Comparison of ENCODE assay signal across 9 cellular contexts in genomic region chr14:69637503-69638030, GRCh38. TPM values are rescaled to one million over a fixed set of nuclear protein-coding genes. Genes with fewer than 3 reads are reported as not detected.
DNase-seq lines count a peak whose midpoint lies in the region; ATAC-seq and TF ChIP-seq lines count a peak whose summit lies in the region.
"Had no signal": no experiment of that assay in that cellular context is flagged by ENCODE, and none has a peak within 500 bp of the region (broad histone marks: within the 10 kb centered on the region; RNA-seq: fewer than 3 reads in every experiment).

No MANE protein-coding gene starts in this region.

- peaks cover 92% of the 10 kb centered on the region for H3K4me1 Mint-ChIP-seq in activated CD4-positive, alpha-beta T cell treated with anti-CD3 and anti-CD28 coated beads for 36 hours
- H3K4me1 Mint-ChIP-seq in activated T-helper 17 cell treated with anti-CD3 and anti-CD28 coated beads, Interleukin-2, amount 50 U/mL, for 72 hours, result peaks cover 75% of the 10 kb centered on the region

- peaks cover 18% of the 10 kb centered on the region for H3K9me3 Mint-ChIP-seq in activated CD4-positive, alpha-beta T cell treated with anti-CD3 and anti-CD28 coated beads for 36 hours (ENCODE audit: low read depth)
- H3K9me3 Mint-ChIP-seq in activated T-helper 17 cell treated with anti-CD3 and anti-CD28 coated beads, Interleukin-2, amount 50 U/mL, for 72 hours, result peaks cover 5% of the 10 kb centered on the region

- CTCF ChIA-PET in activated CD4-positive, alpha-beta T cell treated with anti-CD3 and anti-CD28 coated beads for 36 hours (lab: Charles Lee), result interaction anchor here (0.7 to 1.2 kb wide), 7 partner anchors 10 to 71 kb away, joined by 3 to 8 read pairs (median 3); partner anchors contain the start of gene SUSD6
- CTCF ChIA-PET in PC-9 (lab: Charles Lee), result no interaction called here

- peak overlapping the region; percentile 87 for H3K27ac Mint-ChIP-seq in activated CD4-positive, alpha-beta T cell treated with anti-CD3 and anti-CD28 coated beads for 36 hours
- peak overlapping the region; percentile 87 for H3K27ac Mint-ChIP-seq in activated T-helper 17 cell treated with anti-CD3 and anti-CD28 coated beads, Interleukin-2, amount 50 U/mL, for 72 hours

- DNase-seq in activated CD4-positive, alpha-beta T cell treated with anti-CD3 and anti-CD28 coated beads for 36 hours, result peak; percentile 44
- no peak for DNase-seq in activated CD4-positive, alpha-beta T cell treated with anti-CD3 and anti-CD28 coated beads for 4 hours
- DNase-seq in left lobe of liver (ENCODE audit: low spot score) (peak; percentile 96), tibial artery (peak in 1 of 2 donors; percentile 23), NCI-H2029 (lab: John Stamatoyannopoulos, UW) (no peak), PC-9 (no peak)
- DNase-seq: AML-193 had no signal

- H2AFZ ChIP-seq in PC-9, result no peak overlapping the region

- POLR2A ChIA-PET in activated CD4-positive, alpha-beta T cell treated with anti-CD3 and anti-CD28 coated beads for 36 hours (lab: Charles Lee), result no interaction called here
- POLR2A ChIA-PET in PC-9 (lab: Charles Lee; ENCODE audit: unreplicated experiment), result no interaction called here

- peak; percentile 27 for ATAC-seq in activated CD4-positive, alpha-beta T cell treated with anti-CD3 and anti-CD28 coated beads for 36 hours
- ATAC-seq in activated T-helper 17 cell treated with anti-CD3 and anti-CD28 coated beads, Interleukin-2, amount 50 U/mL, for 72 hours (replicated peaks), result peak; percentile 56
- ATAC-seq in left lobe of liver (peak; percentile 96), HG03469 (IDR thresholded peaks at IDR 0.05; ENCODE audit: unreplicated experiment) (no peak)

- no peaks in the 10 kb centered on the region for H4K20me1 ChIP-seq in PC-9 (ENCODE audit: insufficient read depth)

- H3K27ac ChIP-seq in tibial artery, result peak overlapping the region; percentile 61 to 62
- no peak overlapping the region for H3K27ac ChIP-seq in PC-9

- no peak for TF ChIP-seq CTCF in tibial artery (IDR thresholded peaks at IDR 0.05)
- TF ChIP-seq CTCF in PC-9 (conservative IDR thresholded peaks at IDR 0.05), result no peak

- no peak overlapping the region for H3K4me2 ChIP-seq in PC-9

- H3K27me3 ChIP-seq in tibial artery (no peaks in the 10 kb centered on the region), PC-9 (ENCODE audit: insufficient read depth, low read depth) (no peaks in the 10 kb centered on the region)

- H3K9me3 ChIP-seq in tibial artery (no peaks in the 10 kb centered on the region), PC-9 (ENCODE audit: insufficient read depth, low read depth) (peaks cover 12% of the 10 kb centered on the region)

- H3K36me3 Mint-ChIP-seq in activated CD4-positive, alpha-beta T cell treated with anti-CD3 and anti-CD28 coated beads for 36 hours (ENCODE audit: low read depth), result peaks cover 48% of the 10 kb centered on the region
- H3K36me3 Mint-ChIP-seq in activated T-helper 17 cell treated with anti-CD3 and anti-CD28 coated beads, Interleukin-2, amount 50 U/mL, for 72 hours (ENCODE audit: low read depth), result peaks cover 47% of the 10 kb centered on the region

- BruUV-seq in PC-9 (replicated peaks; lab: Mats Ljungman, UMichigan), result no TSS peak

- H3K36me3 ChIP-seq in tibial artery (no peaks in the 10 kb centered on the region), PC-9 (ENCODE audit: low read depth) (no peaks in the 10 kb centered on the region; the same call in 1 of the 2 replicates)

- intact Hi-C loops in activated CD4-positive, alpha-beta T cell treated with anti-CD3 and anti-CD28 coated beads for 36 hours (cut with DNase I, micrococcal nuclease), result loop anchor here (1.0 to 2.0 kb wide), 2 partner anchors 23 to 39 kb away; no protein-coding TSS in a partner anchor
- intact Hi-C loops in tibial artery (cut with DNase I; ENCODE audit: low total_unique reads), result no loop called here
- intact Hi-C loops in PC-9 (cut with micrococcal nuclease; ENCODE audit: unreplicated experiment), result no loop called here

- H3K9me2 ChIP-seq in PC-9 (ENCODE audit: insufficient read depth), result no peaks in the 10 kb centered on the region

- H3K4me3 ChIP-seq in tibial artery (no peak overlapping the region), PC-9 (no peak overlapping the region)

- H3F3A ChIP-seq in PC-9 (ENCODE audit: insufficient read depth, low read depth), result peaks cover 7% of the 10 kb centered on the region; the same call in 1 of the 2 replicates

- no peaks in the 10 kb centered on the region for H3K27me3 Mint-ChIP-seq in activated CD4-positive, alpha-beta T cell treated with anti-CD3 and anti-CD28 coated beads for 36 hours
- H3K27me3 Mint-ChIP-seq in activated T-helper 17 cell treated with anti-CD3 and anti-CD28 coated beads, Interleukin-2, amount 50 U/mL, for 72 hours, result no peaks in the 10 kb centered on the region

- peak overlapping the region; percentile 52 for H3K4me3 Mint-ChIP-seq in activated CD4-positive, alpha-beta T cell treated with anti-CD3 and anti-CD28 coated beads for 36 hours
- peak overlapping the region; percentile 80 for H3K4me3 Mint-ChIP-seq in activated T-helper 17 cell treated with anti-CD3 and anti-CD28 coated beads, Interleukin-2, amount 50 U/mL, for 72 hours

- peaks cover 0 to 65% (median 63%) of the 10 kb centered on the region in 4 donors for H3K4me1 ChIP-seq in tibial artery
- peaks cover 22% of the 10 kb centered on the region for H3K4me1 ChIP-seq in PC-9 (replicated peaks; ENCODE audit: insufficient read depth)

- H3K79me2 ChIP-seq in PC-9 (ENCODE audit: low read depth), result no peaks in the 10 kb centered on the region

RNA-seq across cellular contexts. Expression of gene SUSD6, which starts 26.2 kb away (rescaled TPM):
- total RNA-seq in activated CD4-positive, alpha-beta T cell treated with anti-CD3 and anti-CD28 coated beads for 36 hours, result 10 to 100 TPM; 57.9 to 59.3 TPM
- 10 to 100 TPM; 76.9 to 96.4 TPM for total RNA-seq in activated T-helper 17 cell treated with anti-CD3 and anti-CD28 coated beads, Interleukin-2, amount 50 U/mL, for 72 hours
- total RNA-seq in left lobe of liver (14.8 TPM), PC-9 (2021) (24.1 and 43.3 TPM in 2 replicates)

Comparison
In these comparisons a context has a peak if more than half of its experiments do, and no peak if none do; other contexts are left out.
1. DNase-seq: peak in activated CD4-positive, alpha-beta T cell treated with anti-CD3 and anti-CD28 coated beads for 36 hours (single experiment) and left lobe of liver (single experiment); none in activated CD4-positive, alpha-beta T cell treated with anti-CD3 and anti-CD28 coated beads for 4 hours (0 of 2), NCI-H2029 (single experiment) and PC-9 (0 of 2).
2. intact Hi-C loops: an anchor here in activated CD4-positive, alpha-beta T cell treated with anti-CD3 and anti-CD28 coated beads for 36 hours (1.0 to 2.0 kb wide); none called in tibial artery and PC-9.